In genomic region chr15:89002281-89002761, GRCh38 we compare ENCODE assay signal across 8 cellular contexts.
DNase-seq lines count a peak whose midpoint lies in the region; ATAC-seq and TF ChIP-seq lines count a peak whose summit lies in the region.

No MANE protein-coding gene starts in this region.

- no peaks in the 10 kb centered on the region for H3K9me3 ChIP-seq in HEK293 (ENCODE audit: control insufficient read depth, insufficient read depth, low read depth, low read length)

- CTCF ChIA-PET in HEK293 (lab: Yijun Ruan, JAX): interaction anchor here (0.6 to 5.7 kb wide), 6 partner anchors 12 to 104 kb away, joined by 3 to 53 read pairs (median 8); no protein-coding TSS in a partner anchor

- H3K4me3 ChIP-seq in HEK293 (ENCODE audit: low read depth, low read length): no peak overlapping the region

- POLR2A ChIA-PET in HEK293 (lab: Yijun Ruan, JAX): no interaction called here
- POLR2A ChIA-PET in naive thymus-derived CD8-positive, alpha-beta T cell (lab: Charles Lee): no interaction called here

- H3K4me1 ChIP-seq in HEK293 (ENCODE audit: control insufficient read depth, insufficient read depth, low read length): no peaks in the 10 kb centered on the region

- no peaks in the 10 kb centered on the region for H3K9me3 Mint-ChIP-seq in immature natural killer cell
- H3K9me3 Mint-ChIP-seq in naive thymus-derived CD8-positive, alpha-beta T cell: no peaks in the 10 kb centered on the region

- no peak for ATAC-seq in naive thymus-derived CD8-positive, alpha-beta T cell

- TF ChIP-seq CTCF in HEK293 (tag by site-specific recombination; IDR thresholded peaks at IDR 0.05): no peak

- peaks cover 16 to 21% of the 10 kb centered on the region in 2 donors for H3K4me1 Mint-ChIP-seq in immature natural killer cell
- H3K4me1 Mint-ChIP-seq in naive thymus-derived CD8-positive, alpha-beta T cell: peaks cover 0 to 8% (median under 1%) of the 10 kb centered on the region in 4 donors

- H3K27me3 Mint-ChIP-seq in immature natural killer cell (ENCODE audit: low read depth in 3 of 3): peaks cover 4 to 11% (median 9%) of the 10 kb centered on the region in 3 donors
- H3K27me3 Mint-ChIP-seq in naive thymus-derived CD8-positive, alpha-beta T cell: peaks cover 0 to 13% (median 8%) of the 10 kb centered on the region in 5 donors

- peak overlapping the region; percentile 26 to 91 (median 63) for H3K27ac Mint-ChIP-seq in immature natural killer cell
- H3K27ac Mint-ChIP-seq in naive thymus-derived CD8-positive, alpha-beta T cell: peak overlapping the region in 2 of 10 donors; percentile 22 to 34

- H3K36me3 ChIP-seq in HEK293 (ENCODE audit: control insufficient read depth in 2 of 2, insufficient read depth in 1 of 2, low read length in 2 of 2): no peaks in the 10 kb centered on the region

- peak overlapping the region; percentile 39 to 56 (median 42) for H3K4me3 Mint-ChIP-seq in immature natural killer cell
- H3K4me3 Mint-ChIP-seq in naive thymus-derived CD8-positive, alpha-beta T cell: no peak overlapping the region

- H3K27ac ChIP-seq in HEK293 (ENCODE audit: extremely low read depth, low read depth, low read length): no peak overlapping the region

- DNase-seq in GM03348 (ENCODE audit: low spot score) (peak; percentile 88), RKO (ENCODE audit: low spot score) (peak; percentile 14), immature natural killer cell (peak; percentile 53 to 63 (median 62)), Ammon's horn (ENCODE audit: low spot score) (no peak), NCI-H1436 (lab: John Stamatoyannopoulos, UW) (no peak)
- DNase-seq in naive thymus-derived CD8-positive, alpha-beta T cell: no peak
- DNase-seq in activated CD4-positive, alpha-beta T cell treated with anti-CD3 and anti-CD28 coated beads for 48 hours: no peak

- H3K36me3 Mint-ChIP-seq in immature natural killer cell: no peaks in the 10 kb centered on the region
- no peaks in the 10 kb centered on the region for H3K36me3 Mint-ChIP-seq in naive thymus-derived CD8-positive, alpha-beta T cell

TF ChIP-seq in HEK293, 187 proteins besides CTCF, POLR2A, EP300 and RAD21:
- TF ChIP-seq KLF1 (tag by site-specific recombination; IDR thresholded peaks at IDR 0.05): no peak
- no peak for TF ChIP-seq ZSCAN18 (tag by site-specific recombination; IDR thresholded peaks at IDR 0.05)
- TF ChIP-seq EGR2 (tag by site-specific recombination; IDR thresholded peaks at IDR 0.05; ENCODE audit: low read depth): peak; percentile 47; the same call in 1 of the 2 replicates
- TF ChIP-seq, protein P1, sequence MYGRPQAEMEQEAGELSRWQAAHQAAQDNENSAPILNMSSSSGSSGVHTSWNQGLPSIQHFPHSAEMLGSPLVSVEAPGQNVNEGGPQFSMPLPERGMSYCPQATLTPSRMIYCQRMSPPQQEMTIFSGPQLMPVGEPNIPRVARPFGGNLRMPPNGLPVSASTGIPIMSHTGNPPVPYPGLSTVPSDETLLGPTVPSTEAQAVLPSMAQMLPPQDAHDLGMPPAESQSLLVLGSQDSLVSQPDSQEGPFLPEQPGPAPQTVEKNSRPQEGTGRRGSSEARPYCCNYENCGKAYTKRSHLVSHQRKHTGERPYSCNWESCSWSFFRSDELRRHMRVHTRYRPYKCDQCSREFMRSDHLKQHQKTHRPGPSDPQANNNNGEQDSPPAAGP (tag by site-specific recombination; IDR thresholded peaks at IDR 0.05): no peak
- 0 out of 2 replicates have a peak, but pooled peaks have one; percentile 32 for TF ChIP-seq ZFHX2 (tag by site-specific recombination; conservative IDR thresholded peaks at IDR 0.05)

Comparison
In these comparisons a context has a peak if more than half of its experiments do, and no peak if none do; other contexts are left out.
1. DNase-seq: peak in GM03348 (single experiment), RKO (single experiment) and immature natural killer cell (3 of 3); none in naive thymus-derived CD8-positive, alpha-beta T cell (0 of 10), activated CD4-positive, alpha-beta T cell treated with anti-CD3 and anti-CD28 coated beads for 48 hours (single experiment), Ammon's horn (single experiment) and NCI-H1436 (single experiment).
2. H3K4me3 Mint-ChIP-seq: peak in immature natural killer cell (5 of 5); none in naive thymus-derived CD8-positive, alpha-beta T cell (0 of 10).